Comparison of ENCODE assay signal across 9 cellular contexts in the genomic region with DNA sequence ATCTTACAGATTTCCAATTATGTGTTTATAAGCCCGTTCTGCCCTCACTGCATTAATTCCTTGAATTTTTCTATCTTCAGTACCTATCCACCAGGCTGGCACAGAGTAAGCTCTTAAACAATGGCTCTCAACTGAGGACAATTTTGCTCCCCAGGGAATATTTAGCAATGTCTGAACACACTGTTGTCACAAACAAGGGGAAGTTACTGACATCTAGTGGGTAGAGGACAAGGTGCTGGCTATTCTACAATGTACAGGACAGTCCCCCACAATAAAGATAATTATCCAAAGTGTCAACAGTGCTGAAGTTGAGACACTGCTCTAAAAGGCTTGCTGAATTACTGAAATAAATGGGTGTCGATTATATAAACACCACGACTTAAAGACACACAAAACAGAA. TPM values are rescaled to one million over a fixed set of nuclear protein-coding genes. Genes with fewer than 3 reads are reported as not detected.
DNase-seq lines count a peak whose midpoint lies in the region; ATAC-seq and TF ChIP-seq lines count a peak whose summit lies in the region.
"Had no signal": no experiment of that assay in that cellular context is flagged by ENCODE, and none has a peak within 500 bp of the region (broad histone marks: within the 10 kb centered on the region; RNA-seq: fewer than 3 reads in every experiment).

No MANE protein-coding gene starts in this region.

- POLR2A ChIA-PET in T-cell (lab: Charles Lee) = no interaction called here
- POLR2A ChIA-PET in activated CD4-positive, alpha-beta memory T cell treated with anti-CD3 and anti-CD28 coated beads, Interleukin-2, amount 10 ng/mL, durations not matched to agents 7 days and 5 days (lab: Charles Lee) = no interaction called here

- ATAC-seq in GM18870 (IDR thresholded peaks at IDR 0.05; ENCODE audit: unreplicated experiment) (peak; percentile 37), T-cell (replicated peaks in 1 of 4) (no peak), GM19035 (IDR thresholded peaks at IDR 0.05; ENCODE audit: unreplicated experiment) (no peak)

- CTCF ChIA-PET in T-cell (lab: Charles Lee) = interaction anchor here in 1 of 2 donors (0.6 kb wide), 2 partner anchors 70 to 859 kb away, joined by 3 to 9 read pairs; no protein-coding TSS in a partner anchor
- CTCF ChIA-PET in activated CD4-positive, alpha-beta memory T cell treated with anti-CD3 and anti-CD28 coated beads, Interleukin-2, amount 10 ng/mL, durations not matched to agents 7 days and 5 days (lab: Charles Lee) = interaction anchor here (0.9 to 1.3 kb wide), 2 partner anchors 10 to 68 kb away, joined by 3 read pairs; a partner anchor contains a TSS

- H3K36me3 Mint-ChIP-seq in chondrocyte (ENCODE audit: low read depth) (peaks cover 2% of the 10 kb centered on the region), T-cell (peaks cover 16% of the 10 kb centered on the region)
- peaks cover 30% of the 10 kb centered on the region for H3K36me3 Mint-ChIP-seq in activated CD4-positive, alpha-beta memory T cell treated with anti-CD3 and anti-CD28 coated beads, Interleukin-2, amount 10 ng/mL, durations not matched to agents 7 days and 5 days (ENCODE audit: low read depth)

- peak; percentile 34 for TF ChIP-seq CTCF in chondrocyte (IDR thresholded peaks at IDR 0.05)

- H3K4me3 Mint-ChIP-seq in chondrocyte (ENCODE audit: unreplicated experiment) (no peak overlapping the region), T-cell (no peak overlapping the region)
- H3K4me3 Mint-ChIP-seq in activated CD4-positive, alpha-beta memory T cell treated with anti-CD3 and anti-CD28 coated beads, Interleukin-2, amount 10 ng/mL, durations not matched to agents 7 days and 5 days = no peak overlapping the region

- H3K4me1 Mint-ChIP-seq in chondrocyte (ENCODE audit: low read depth) = peaks cover 32% of the 10 kb centered on the region
- peaks cover 37 to 42% (median 41%) of the 10 kb centered on the region in 3 donors for H3K4me1 Mint-ChIP-seq in T-cell
- peaks cover 33% of the 10 kb centered on the region for H3K4me1 Mint-ChIP-seq in activated CD4-positive, alpha-beta memory T cell treated with anti-CD3 and anti-CD28 coated beads, Interleukin-2, amount 10 ng/mL, durations not matched to agents 7 days and 5 days

- peak; percentile 18 for DNase-seq in 8988T
- peak; percentile 51 for DNase-seq in MV-4-11 (lab: John Stamatoyannopoulos, UW)
- no peak for DNase-seq in chondrocyte (ENCODE audit: low spot score)
- DNase-seq in T-cell = no peak
- DNase-seq in activated CD4-positive, alpha-beta memory T cell treated with anti-CD3 and anti-CD28 coated beads, Interleukin-2, amount 10 ng/mL, durations not matched to agents 7 days and 5 days = no peak
- DNase-seq in stimulated activated CD4-positive, alpha-beta T cell treated with anti-CD3 and anti-CD28 coated beads, Interleukin-2, amount 100 ng/mL, for 24 hours = no peak
- DNase-seq: activated CD4-positive, alpha-beta T cell treated with anti-CD3 and anti-CD28 coated beads, Interleukin-2, amount 50 U/mL, for 48 hours had no signal

- H3K27ac Mint-ChIP-seq in chondrocyte (ENCODE audit: unreplicated experiment) (no peak overlapping the region), T-cell (no peak overlapping the region)
- H3K27ac Mint-ChIP-seq in activated CD4-positive, alpha-beta memory T cell treated with anti-CD3 and anti-CD28 coated beads, Interleukin-2, amount 10 ng/mL, durations not matched to agents 7 days and 5 days = no peak overlapping the region

- H3K9me3 Mint-ChIP-seq in chondrocyte (ENCODE audit: low read depth) (no peaks in the 10 kb centered on the region), T-cell (no peaks in the 10 kb centered on the region)
- no peaks in the 10 kb centered on the region for H3K9me3 Mint-ChIP-seq in activated CD4-positive, alpha-beta memory T cell treated with anti-CD3 and anti-CD28 coated beads, Interleukin-2, amount 10 ng/mL, durations not matched to agents 7 days and 5 days

- H3K27me3 Mint-ChIP-seq in chondrocyte (ENCODE audit: low read depth) = no peaks in the 10 kb centered on the region
- no peaks in the 10 kb centered on the region for H3K27me3 Mint-ChIP-seq in T-cell
- no peaks in the 10 kb centered on the region for H3K27me3 Mint-ChIP-seq in activated CD4-positive, alpha-beta memory T cell treated with anti-CD3 and anti-CD28 coated beads, Interleukin-2, amount 10 ng/mL, durations not matched to agents 7 days and 5 days

RNA-seq across cellular contexts. Expression of a gene that starts 5.0 kb away (rescaled TPM):
- total RNA-seq in chondrocyte (81.5 to 99.5 TPM (median 82.7 TPM) in 3 replicates), T-cell (10 to 100 TPM; 42.1 to 58.1 (median 51.4) TPM)
- 10 to 100 TPM; 62.2 to 65.4 TPM for total RNA-seq in activated CD4-positive, alpha-beta memory T cell treated with anti-CD3 and anti-CD28 coated beads, Interleukin-2, amount 10 ng/mL, durations not matched to agents 7 days and 5 days

RNA-seq across cellular contexts. Expression of a gene that starts 5.5 kb away (rescaled TPM):
- total RNA-seq in chondrocyte = 420 to 505 TPM (median 436 TPM) in 3 replicates
- 1,000 to 10,000 TPM in 1 of 5 donors, 100 to 1,000 TPM in 4; 803 to 1,031 (median 879) TPM for total RNA-seq in T-cell
- 100 to 1,000 TPM; 473 to 489 TPM for total RNA-seq in activated CD4-positive, alpha-beta memory T cell treated with anti-CD3 and anti-CD28 coated beads, Interleukin-2, amount 10 ng/mL, durations not matched to agents 7 days and 5 days

Comparison
In these comparisons a context has a peak if more than half of its experiments do, and no peak if none do; other contexts are left out.
1. DNase-seq: peak in 8988T (single experiment) and MV-4-11 (single experiment); none in chondrocyte (single experiment), T-cell (0 of 34), activated CD4-positive, alpha-beta memory T cell treated with anti-CD3 and anti-CD28 coated beads, Interleukin-2, amount 10 ng/mL, durations not matched to agents 7 days and 5 days (single experiment) and stimulated activated CD4-positive, alpha-beta T cell treated with anti-CD3 and anti-CD28 coated beads, Interleukin-2, amount 100 ng/mL, for 24 hours (0 of 2).